ENCODE assay signal across 8 cellular contexts in the genomic region with DNA sequence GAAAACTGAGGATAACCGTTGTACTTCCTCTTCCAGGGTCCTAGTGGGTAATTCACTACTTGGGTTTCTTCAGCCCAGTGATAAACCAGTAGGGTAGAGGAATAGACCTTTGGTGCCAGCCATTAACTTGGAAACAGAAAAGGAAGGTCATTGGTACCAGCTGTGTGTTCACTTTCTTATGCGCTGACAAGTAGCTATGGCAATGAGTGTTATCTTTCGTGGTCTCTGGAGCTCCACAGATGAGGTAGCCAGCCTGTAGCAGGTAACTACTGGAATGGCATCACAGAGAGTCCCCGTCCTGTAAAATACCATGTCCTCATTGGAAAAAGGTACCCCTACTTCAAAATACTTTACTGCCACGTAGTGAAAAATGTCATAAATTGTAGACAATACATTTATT.
DNase-seq lines count a peak whose midpoint lies in the region; ATAC-seq and TF ChIP-seq lines count a peak whose summit lies in the region.

No MANE protein-coding gene starts in this region.

- no peaks in the 10 kb centered on the region for H3K9me3 ChIP-seq in RWPE2 (ENCODE audit: severe bottlenecking)
- no peaks in the 10 kb centered on the region for H3K9me3 ChIP-seq in tibial artery

- peaks cover 53% of the 10 kb centered on the region for H3K4me1 Mint-ChIP-seq in activated naive CD4-positive, alpha-beta T cell treated with anti-CD3 and anti-CD28 coated beads, Interleukin-2, amount 50 U/mL, for 24 hours

- peak overlapping the region; percentile 88 for H3K4me3 Mint-ChIP-seq in activated naive CD4-positive, alpha-beta T cell treated with anti-CD3 and anti-CD28 coated beads, Interleukin-2, amount 50 U/mL, for 24 hours

- no peak for ATAC-seq in RWPE2 (ENCODE audit: low read depth)

- H3K4me3 ChIP-seq in RWPE2 (ENCODE audit: severe bottlenecking) (peak overlapping the region; percentile 93), tibial artery (peak overlapping the region; percentile 93 to 96)

- H3K36me3 ChIP-seq in RWPE2 (ENCODE audit: low read depth) (peaks cover 28% of the 10 kb centered on the region), tibial artery (no peaks in the 10 kb centered on the region)

- no peak for DNase-seq in activated naive CD4-positive, alpha-beta T cell (lab: John Stamatoyannopoulos, UW)
- DNase-seq in RWPE2 (ENCODE audit: low spot score) (no peak), erythroblast (lab: John Stamatoyannopoulos, UW) (peak; percentile 55 to 65), tibial artery (no peak), NK-92 (lab: John Stamatoyannopoulos, UW; ENCODE audit: unreplicated experiment) (no peak), medulla oblongata (ENCODE audit: extremely low spot score) (no peak), T1000 (lab: John Stamatoyannopoulos, UW) (no peak)

- no peaks in the 10 kb centered on the region for H3K9me3 Mint-ChIP-seq in activated naive CD4-positive, alpha-beta T cell treated with anti-CD3 and anti-CD28 coated beads, Interleukin-2, amount 50 U/mL, for 24 hours

- H3K27ac ChIP-seq in RWPE2 (ENCODE audit: poor library complexity, severe bottlenecking) (no peak overlapping the region), tibial artery (peak overlapping the region in 1 of 2 donors; percentile 90)

- H3K27me3 ChIP-seq in RWPE2 (ENCODE audit: insufficient read depth, poor library complexity, severe bottlenecking) (no peaks in the 10 kb centered on the region), tibial artery (no peaks in the 10 kb centered on the region)

- TF ChIP-seq POLR2A in erythroblast (IDR thresholded peaks at IDR 0.05; ENCODE audit: low read length), result no peak

- intact Hi-C loops in tibial artery (cut with DNase I; ENCODE audit: low total_unique reads), result loop anchor here (10.0 kb wide), 1 partner anchor 340 kb away; the partner anchor contains the start of gene KDM4C

- H3K27me3 Mint-ChIP-seq in activated naive CD4-positive, alpha-beta T cell treated with anti-CD3 and anti-CD28 coated beads, Interleukin-2, amount 50 U/mL, for 24 hours, result no peaks in the 10 kb centered on the region

- no peak overlapping the region for H3K27ac Mint-ChIP-seq in activated naive CD4-positive, alpha-beta T cell treated with anti-CD3 and anti-CD28 coated beads, Interleukin-2, amount 50 U/mL, for 24 hours

- peaks cover 21% of the 10 kb centered on the region for H3K4me1 ChIP-seq in RWPE2 (ENCODE audit: insufficient read depth, poor library complexity, severe bottlenecking)
- H3K4me1 ChIP-seq in tibial artery, result peaks cover 0 to 55% (median 23%) of the 10 kb centered on the region in 4 donors

- peaks cover 6% of the 10 kb centered on the region for H3K36me3 Mint-ChIP-seq in activated naive CD4-positive, alpha-beta T cell treated with anti-CD3 and anti-CD28 coated beads, Interleukin-2, amount 50 U/mL, for 24 hours

- TF ChIP-seq CTCF in RWPE2 (IDR thresholded peaks at IDR 0.05; ENCODE audit: poor library complexity, severe bottlenecking) (no peak), tibial artery (IDR thresholded peaks at IDR 0.05) (no peak)

Comparison
In these comparisons a context has a peak if more than half of its experiments do, and no peak if none do; other contexts are left out.
1. DNase-seq: peak in erythroblast (2 of 2); none in activated naive CD4-positive, alpha-beta T cell (0 of 4), RWPE2 (single experiment), tibial artery (0 of 2), NK-92 (single experiment), medulla oblongata (single experiment) and T1000 (single experiment).